In the genomic region with DNA sequence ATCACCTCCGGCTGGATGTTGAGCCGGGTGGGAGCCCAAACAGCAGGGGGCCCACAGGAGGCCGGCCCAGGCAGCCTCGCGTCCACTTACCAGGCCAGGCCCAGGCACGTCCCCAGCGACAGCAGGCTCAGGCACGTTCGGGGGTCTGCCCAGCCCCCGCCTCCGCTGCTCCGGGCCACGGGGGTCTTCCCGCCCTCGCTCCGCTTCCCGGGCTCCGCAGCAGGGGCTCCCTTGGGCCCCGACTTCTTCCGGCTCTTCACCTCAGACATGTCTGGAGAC, we compare ENCODE assay signal across 8 cellular contexts. TPM values are rescaled to one million over a fixed set of nuclear protein-coding genes. Genes with fewer than 3 reads are reported as not detected.
DNase-seq lines count a peak whose midpoint lies in the region; ATAC-seq and TF ChIP-seq lines count a peak whose summit lies in the region.

No MANE protein-coding gene starts in this region.

- in situ Hi-C loops in mammary epithelial cell (cut with MboI; ENCODE audit: low sequenced_read_pairs in 2 of 2) = loop anchor here in 1 of 2 donors (10.0 kb wide), 1 partner anchor 140 kb away; no protein-coding TSS in a partner anchor

- H3K9me2 ChIP-seq in MM.1S (replicated peaks; ENCODE audit: insufficient read depth, low read length) = no peaks in the 10 kb centered on the region

- peak; percentile 5 for ATAC-seq in upper lobe of right lung

- TF ChIP-seq CTCF in MM.1S (IDR thresholded peaks at IDR 0.05; ENCODE audit: low read length) (0 out of 2 replicates have a peak, but pooled peaks have one; percentile 9), mammary epithelial cell (conservative IDR thresholded peaks at IDR 0.05 in 1 of 2, IDR thresholded peaks at IDR 0.05 in 1 of 2; ENCODE audit: extremely low read depth in 1 of 2, insufficient read depth in 1 of 2, low read depth in 1 of 2, low read length in 2 of 2) (peak in 1 of 2 donors; percentile 1), upper lobe of right lung (IDR thresholded peaks at IDR 0.05) (peak; percentile 6)

- H3F3A ChIP-seq in MM.1S (ENCODE audit: insufficient read depth, low read length) = no peaks in the 10 kb centered on the region

- peak overlapping the region in 1 of 2 experiments; percentile 31 for H2BK12ac ChIP-seq in mesenchymal stem cell (ENCODE audit: low read length in 2 of 2)

- H3K9me3 ChIP-seq in MM.1S (replicated peaks; ENCODE audit: insufficient read depth, low read length) (no peaks in the 10 kb centered on the region), mammary epithelial cell (replicated peaks; ENCODE audit: insufficient read depth, low read length) (no peaks in the 10 kb centered on the region), mesenchymal stem cell (ENCODE audit: control insufficient read depth, low read length) (no peaks in the 10 kb centered on the region), upper lobe of right lung (no peaks in the 10 kb centered on the region)

- 0 out of 2 replicates have a peak, but pooled peaks cover 6% of the 10 kb centered on the region for H3K4me1 ChIP-seq in MM.1S (ENCODE audit: low read length)
- H3K4me1 ChIP-seq in mammary epithelial cell (ENCODE audit: insufficient read depth, low read length) = peaks cover 5% of the 10 kb centered on the region
- H3K4me1 ChIP-seq in mesenchymal stem cell (ENCODE audit: control insufficient read depth, insufficient read depth, low read depth, low read length) = peaks cover 3% of the 10 kb centered on the region
- peaks cover 18% of the 10 kb centered on the region for H3K4me1 ChIP-seq in upper lobe of right lung

- H3K4ac ChIP-seq in mesenchymal stem cell (ENCODE audit: low read depth in 1 of 2, low read length in 2 of 2) = peak overlapping the region; percentile 19 to 94

- peaks cover 1% of the 10 kb centered on the region for H3K79me1 ChIP-seq in mesenchymal stem cell (replicated peaks; ENCODE audit: low read length, poor library complexity, severe bottlenecking)

- H3K79me2 ChIP-seq in MM.1S (ENCODE audit: low read length) (no peaks in the 10 kb centered on the region), mammary epithelial cell (ENCODE audit: insufficient read depth, low read length) (peaks cover 91% of the 10 kb centered on the region)

- peak overlapping the region; percentile 61 for H3K9ac ChIP-seq in MM.1S (ENCODE audit: low read length)
- peak overlapping the region; percentile 85 for H3K9ac ChIP-seq in mammary epithelial cell (ENCODE audit: insufficient read depth, low read length)
- peak overlapping the region; percentile 95 for H3K9ac ChIP-seq in mesenchymal stem cell (ENCODE audit: low read length)

- CTCF ChIA-PET in mammary epithelial cell (lab: Charles Lee; ENCODE audit: low non-redundant PET) = interaction anchor here (0.6 kb wide), 1 partner anchor 72 kb away, joined by 3 read pairs; no protein-coding TSS in a partner anchor

- H4K8ac ChIP-seq in mesenchymal stem cell (ENCODE audit: low read length) = peak overlapping the region; percentile 38

- H3K4me2 ChIP-seq in MM.1S (ENCODE audit: low read depth, low read length) (peak overlapping the region; percentile 56), mammary epithelial cell (ENCODE audit: insufficient read depth, low read depth, low read length) (peak overlapping the region; percentile 72), mesenchymal stem cell (ENCODE audit: low read length, poor library complexity, severe bottlenecking) (peak overlapping the region; percentile 49)

- no TSS peak for BruUV-seq in mammary epithelial cell (replicated peaks; lab: Mats Ljungman, UMichigan)

- peak overlapping the region; percentile 95 for H3K4me3 ChIP-seq in MM.1S (ENCODE audit: low read length)
- H3K4me3 ChIP-seq in mammary epithelial cell (replicated peaks in 1 of 3; ENCODE audit: insufficient read depth in 1 of 3, low read depth in 2 of 3, low read length in 3 of 3) = peak overlapping the region; percentile 90 to 98 (median 97)
- H3K4me3 ChIP-seq in mesenchymal stem cell (ENCODE audit: insufficient read depth in 1 of 2, low read depth in 1 of 2, low read length in 2 of 2) = peak overlapping the region; percentile 92 to 98
- peak overlapping the region; percentile 96 for H3K4me3 ChIP-seq in upper lobe of right lung

- H3K18ac ChIP-seq in mesenchymal stem cell (ENCODE audit: low read depth in 1 of 2, low read length in 2 of 2) = peak overlapping the region; percentile 14 to 95

- peak overlapping the region; percentile 28; the same call in 1 of the 2 replicates for H3K27ac ChIP-seq in MM.1S (ENCODE audit: low read length)
- peak overlapping the region; percentile 84 for H3K27ac ChIP-seq in mammary epithelial cell (ENCODE audit: insufficient read depth, low read depth, low read length)
- peak overlapping the region; percentile 90 for H3K27ac ChIP-seq in mesenchymal stem cell (ENCODE audit: low read length, poor library complexity, severe bottlenecking)
- H3K27ac ChIP-seq in upper lobe of right lung = peak overlapping the region; percentile 88

- peak overlapping the region; percentile 9 for H2BK15ac ChIP-seq in mesenchymal stem cell (ENCODE audit: low read depth, poor library complexity, severe bottlenecking)

- no peak overlapping the region for H2AK5ac ChIP-seq in mesenchymal stem cell (ENCODE audit: low read length, severe bottlenecking)

- peak overlapping the region; percentile 92 for H2BK5ac ChIP-seq in mesenchymal stem cell (ENCODE audit: low read depth, low read length, poor library complexity, severe bottlenecking)

- peak overlapping the region; percentile 35 for H4K91ac ChIP-seq in mesenchymal stem cell (ENCODE audit: low read length)

- peak overlapping the region; percentile 76 for H2BK120ac ChIP-seq in mesenchymal stem cell (ENCODE audit: low read depth, low read length)

- H2AFZ ChIP-seq in MM.1S (ENCODE audit: low read length) = peak overlapping the region; percentile 97
- peak overlapping the region; percentile 92 for H2AFZ ChIP-seq in mammary epithelial cell (ENCODE audit: low read depth, low read length)
- H2AFZ ChIP-seq in mesenchymal stem cell (ENCODE audit: low read depth, low read length) = peak overlapping the region; percentile 51

- peak overlapping the region in 1 of 2 experiments; percentile 72 for H3K23ac ChIP-seq in mesenchymal stem cell (ENCODE audit: low read length in 2 of 2)

- 0% methylated on average over 10 of the region's 20 CpGs for WGBS in mammary epithelial cell (ENCODE audit: low coverage, missing lambda C conversion rate)
- WGBS in mesenchymal stem cell = under 1% methylated on average over 20 of the region's 20 CpGs

- peak overlapping the region in 1 of 2 experiments; percentile 98 for H3K14ac ChIP-seq in mesenchymal stem cell (ENCODE audit: low read length in 2 of 2)

- DNase-seq in NCI-H524 (lab: John Stamatoyannopoulos, UW) (peak; percentile 74 to 80), NCI-H524 treated with DMSO at 0.1 percent for 48 hours (lab: John Stamatoyannopoulos, UW) (no peak), H4 (ENCODE audit: low spot score) (peak; percentile 21), MM.1S (no peak), mammary epithelial cell (peak; percentile 74), mesenchymal stem cell (no peak), upper lobe of right lung (no peak), SKM-1 treated with dmso at 0.1 percent for 144 hours (lab: John Stamatoyannopoulos, UW; ENCODE audit: unreplicated experiment) (no peak)

- H3K27me3 ChIP-seq in MM.1S (replicated peaks; ENCODE audit: insufficient read depth, low read length) (no peaks in the 10 kb centered on the region; the same call in 1 of the 2 replicates), mammary epithelial cell (ENCODE audit: insufficient read depth, low read length) (no peaks in the 10 kb centered on the region), mesenchymal stem cell (ENCODE audit: control insufficient read depth in 1 of 2, insufficient read depth in 1 of 2, low read length in 2 of 2) (no peaks in the 10 kb centered on the region), upper lobe of right lung (no peaks in the 10 kb centered on the region)

- H4K20me1 ChIP-seq in MM.1S (ENCODE audit: insufficient read depth, low read length) = no peaks in the 10 kb centered on the region
- no peaks in the 10 kb centered on the region for H4K20me1 ChIP-seq in mammary epithelial cell (ENCODE audit: insufficient read depth, low read length)

- intact Hi-C loops in mammary epithelial cell (cut with micrococcal nuclease) (loop anchor here (1.0 to 2.0 kb wide), 3 partner anchors 8 to 142 kb away; a partner anchor contains a TSS), upper lobe of right lung (cut with DNase I) (no loop called here)

- dilution Hi-C loops in mammary epithelial cell (cut with HindIII; ENCODE audit: low sequenced_read_pairs) = no loop called here

- H3K36me3 ChIP-seq in MM.1S (replicated peaks; ENCODE audit: insufficient read depth, low read length) (no peaks in the 10 kb centered on the region), mammary epithelial cell (ENCODE audit: insufficient read depth, low read length) (peaks cover 8% of the 10 kb centered on the region), mesenchymal stem cell (ENCODE audit: control insufficient read depth in 1 of 2, insufficient read depth in 2 of 2, low read depth in 1 of 2, low read length in 2 of 2) (peaks cover 0 to 12% of the 10 kb centered on the region in 2 experiments), upper lobe of right lung (peaks cover 10% of the 10 kb centered on the region)

RNA-seq across cellular contexts. Expression of a gene that starts 0.2 kb away (rescaled TPM):
- 34.3 and 37.6 TPM in 2 replicates for total RNA-seq in H4 (2014; rRNA removed; shearing (Covaris generic))
- total RNA-seq in mammary epithelial cell (10 to 100 TPM; 46.2 TPM), upper lobe of right lung (15.2 TPM)
- 31.5 TPM for polyA plus RNA-seq in mammary epithelial cell
- polyA minus RNA-seq in mammary epithelial cell = 6.3 TPM
- polyA plus RNA-seq in mesenchymal stem cell (2013, experiment 1 of 2) = 126 TPM
- 130 TPM for polyA plus RNA-seq in mesenchymal stem cell (2013, experiment 2 of 2)

RNA-seq across cellular contexts. Expression of a gene that starts 0.7 kb away (rescaled TPM):
- total RNA-seq in H4 (2014; rRNA removed; shearing (Covaris generic)) = 6.4 and 7.2 TPM in 2 replicates
- total RNA-seq in mammary epithelial cell (10 to 100 TPM; 17.0 to 18.0 TPM), upper lobe of right lung (23.4 TPM)
- 6.4 TPM for polyA plus RNA-seq in mammary epithelial cell
- 15.2 TPM for polyA minus RNA-seq in mammary epithelial cell
- 11.0 TPM for polyA plus RNA-seq in mesenchymal stem cell (2013, experiment 1 of 2)
- polyA plus RNA-seq in mesenchymal stem cell (2013, experiment 2 of 2) = 10.8 TPM

RNA-seq across cellular contexts. Expression of a gene that starts 50.9 kb away (rescaled TPM):
- total RNA-seq in H4 (2014; rRNA removed; shearing (Covaris generic)) = 800 and 914 TPM in 2 replicates
- 100 to 1,000 TPM; 591 to 639 TPM for total RNA-seq in mammary epithelial cell
- 790 TPM for polyA plus RNA-seq in mammary epithelial cell
- 827 TPM for polyA minus RNA-seq in mammary epithelial cell
- 635 TPM for polyA plus RNA-seq in mesenchymal stem cell (2013, experiment 1 of 2)
- polyA plus RNA-seq in mesenchymal stem cell (2013, experiment 2 of 2) = 635 TPM
- 355 TPM for total RNA-seq in upper lobe of right lung

Comparison
In these comparisons a context has a peak if more than half of its experiments do, and no peak if none do; other contexts are left out.
1. DNase-seq: peak in NCI-H524 (2 of 2), H4 (single experiment) and mammary epithelial cell (single experiment); none in NCI-H524 treated with DMSO at 0.1 percent for 48 hours (single experiment), MM.1S (single experiment), mesenchymal stem cell (single experiment), upper lobe of right lung (single experiment) and SKM-1 treated with dmso at 0.1 percent for 144 hours (single experiment).
2. H3K27ac ChIP-seq: peak in every context shown above with its lines; median percentile 90 in mesenchymal stem cell; 88 in upper lobe of right lung; 84 in mammary epithelial cell; 28 in MM.1S.
3. Peak in every context shown above with its lines, with median percentiles within 50 percentile points of each other: H2AFZ ChIP-seq, H3K4me2 ChIP-seq, H3K4me3 ChIP-seq and H3K9ac ChIP-seq.